9 cellular contexts compared by ENCODE assay signal in the genomic region with DNA sequence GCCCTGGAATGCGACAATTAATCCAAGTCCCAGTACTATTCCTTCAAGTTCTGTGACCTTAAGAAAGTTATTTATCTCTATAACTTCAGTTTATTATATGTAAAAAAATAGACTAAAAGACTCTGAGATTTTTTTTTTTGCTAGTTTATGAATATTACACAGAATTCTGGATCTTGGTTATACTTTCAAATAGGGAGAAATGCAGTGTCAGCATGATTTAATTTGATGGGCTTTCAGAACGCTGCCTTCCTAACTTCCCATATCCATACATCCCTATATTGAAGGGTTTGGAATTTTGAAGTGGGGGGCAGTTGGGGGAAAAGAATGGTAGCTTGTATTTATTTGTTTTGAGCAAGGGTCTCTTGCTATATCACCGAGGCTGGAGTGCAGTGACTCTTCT.
"Had no signal": no experiment of that assay in that cellular context is flagged by ENCODE, and none has a peak within 500 bp of the region (broad histone marks: within the 10 kb centered on the region; RNA-seq: fewer than 3 reads in every experiment).

No MANE protein-coding gene starts in this region.

- DNase-seq: H7, HFFc6, Karpas-422, KBM-7 had no signal

- H3K4me2 ChIP-seq: GM23338, KMS-11 had no signal

- H3K4me3 ChIP-seq: GM23338, HAP-1 had no signal

- H3K9me3 Mint-ChIP-seq: GM23338, HFFc6 had no signal

- H3K27ac Mint-ChIP-seq: GM23338, HFFc6 had no signal

- FAIRE-seq: HTR-8/SVneo had no signal

- H3K36me3 ChIP-seq: HAP-1 had no signal

- H3K9me3 ChIP-seq: HAP-1 had no signal

- H3K4me3 Mint-ChIP-seq: GM23338, HFFc6 had no signal

- H3K27ac ChIP-seq: KMS-11 had no signal

- H3K4me1 ChIP-seq: HAP-1 had no signal

- ATAC-seq: GM23338, HCT116 had no signal

- H3K9ac ChIP-seq: KMS-11 had no signal
